ENCODE assay signal across 14 cellular contexts in the genomic region with DNA sequence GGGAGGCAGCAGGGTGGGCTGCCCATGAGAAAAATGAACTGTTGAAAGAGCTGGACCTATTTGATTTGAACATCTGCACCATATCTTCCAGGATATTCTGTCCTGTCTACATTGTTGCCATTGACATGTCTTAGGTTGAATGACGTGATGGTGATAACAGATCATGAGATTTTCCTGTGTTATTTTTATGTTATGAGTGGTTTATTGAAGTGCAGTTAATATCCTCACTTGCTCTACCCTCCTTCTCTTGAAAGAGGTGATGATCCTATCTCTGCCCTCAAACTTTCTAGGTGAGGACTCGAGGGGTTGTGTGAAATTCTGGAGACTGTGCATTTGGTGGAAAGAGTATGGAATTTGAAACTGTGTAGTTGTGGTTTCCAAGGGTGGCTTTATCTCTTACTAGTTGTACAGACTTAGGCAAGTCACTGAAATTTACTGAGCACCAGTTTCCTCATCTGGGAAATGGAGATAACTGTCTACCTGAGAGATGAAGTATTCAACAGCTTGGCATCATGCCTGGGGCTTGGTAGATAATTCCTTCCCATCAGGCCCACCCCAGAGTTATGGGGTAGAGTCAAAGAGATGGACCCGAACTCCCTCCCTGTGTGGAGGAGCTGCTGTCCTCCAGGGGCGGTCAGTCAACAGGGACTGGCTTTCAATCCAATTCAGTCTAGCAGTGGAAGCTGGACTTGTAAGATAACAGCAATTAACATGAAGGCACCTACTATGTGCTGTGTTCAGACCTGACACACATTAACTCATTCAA.
DNase-seq lines count a peak whose midpoint lies in the region; ATAC-seq and TF ChIP-seq lines count a peak whose summit lies in the region.
"Had no signal": no experiment of that assay in that cellular context is flagged by ENCODE, and none has a peak within 500 bp of the region (broad histone marks: within the 10 kb centered on the region; RNA-seq: fewer than 3 reads in every experiment).

No MANE protein-coding gene starts in this region.

- H3K27ac ChIP-seq in OCI-LY7 (ENCODE audit: low read depth, low read length, poor library complexity, severe bottlenecking) (no peak overlapping the region), fibroblast of lung (ENCODE audit: insufficient read depth, low read length) (peak overlapping the region; percentile 22), thymus (ENCODE audit: low read depth) (peak overlapping the region; percentile 68)
- H3K27ac ChIP-seq: upper lobe of right lung had no signal

- peaks cover 20% of the 10 kb centered on the region for H3K4me1 Mint-ChIP-seq in activated naive CD8-positive, alpha-beta T cell treated with anti-CD3 and anti-CD28 coated beads, Interleukin-2, amount 10 ng/mL, durations not matched to agents 7 days and 5 days
- H3K4me1 Mint-ChIP-seq in activated naive CD8-positive, alpha-beta T cell treated with anti-CD3 and anti-CD28 coated beads for 36 hours, result peaks cover 23% of the 10 kb centered on the region
- H3K4me1 Mint-ChIP-seq in stimulated activated memory B cell treated with anti-CD40 and anti-IgM and Interleukin-4, amounts not matched to agents 10 μg/mL and 1 μg/mL and 100 μg/mL, for 72 hours, result peaks cover 38% of the 10 kb centered on the region

- H3K27me3 ChIP-seq in fibroblast of lung (ENCODE audit: control insufficient read depth, insufficient read depth, low read length), result no peaks in the 10 kb centered on the region
- H3K27me3 ChIP-seq in thymus (ENCODE audit: control insufficient read depth, insufficient read depth), result no peaks in the 10 kb centered on the region
- H3K27me3 ChIP-seq: breast epithelium, upper lobe of right lung had no signal

- no peak for DNase-seq in activated naive CD8-positive, alpha-beta T cell treated with anti-CD3 and anti-CD28 coated beads, Interleukin-2, amount 10 ng/mL, durations not matched to agents 7 days and 5 days
- no peak for DNase-seq in activated naive CD8-positive, alpha-beta T cell treated with anti-CD3 and anti-CD28 coated beads for 36 hours
- DNase-seq in OCI-LY7 (ENCODE audit: low spot score) (no peak), fibroblast of lung (ENCODE audit: low read depth in 2 of 2) (no peak), NCI-H748 treated with DMSO at 0.1 percent for 48 hours (lab: John Stamatoyannopoulos, UW) (no peak), NCI-H2107 (lab: John Stamatoyannopoulos, UW) (no peak)
- DNase-seq: activated T-cell treated with anti-CD3 and anti-CD28 coated beads for 4 hours, midbrain, NCI-H2029, upper lobe of right lung had no signal

- H4K20me1 ChIP-seq in OCI-LY7 (ENCODE audit: insufficient read depth, low read length) (no peaks in the 10 kb centered on the region), fibroblast of lung (ENCODE audit: control insufficient read depth, extremely low read depth, insufficient read depth, low read length) (no peaks in the 10 kb centered on the region)

- BruUV-seq in OCI-LY7 (replicated peaks; lab: Mats Ljungman, UMichigan), result no TSS peak

- TF ChIP-seq CTCF in OCI-LY7 (conservative IDR thresholded peaks at IDR 0.05; ENCODE audit: low read length) (no peak), fibroblast of lung (conservative IDR thresholded peaks at IDR 0.05 in 1 of 2, IDR thresholded peaks at IDR 0.05 in 1 of 2; ENCODE audit: low read depth in 1 of 2, low read length in 2 of 2) (no peak)

- 89% methylated on average over 4 of the region's 4 CpGs for WGBS in thymus

- no peak overlapping the region for H3K4me3 ChIP-seq in OCI-LY7 (ENCODE audit: low read depth, low read length, poor library complexity, severe bottlenecking)
- H3K4me3 ChIP-seq in fibroblast of lung (replicated peaks in 1 of 4; ENCODE audit: control extremely low read depth in 1 of 4, insufficient read depth in 1 of 4, low read depth in 3 of 4, low read length in 4 of 4), result no peak overlapping the region
- H3K4me3 ChIP-seq in thymus (ENCODE audit: low read length), result no peak overlapping the region
- H3K4me3 ChIP-seq: breast epithelium, GM23338, upper lobe of right lung had no signal

- no peaks in the 10 kb centered on the region for H3K9me3 ChIP-seq in OCI-LY7 (ENCODE audit: low read length)
- H3K9me3 ChIP-seq in fibroblast of lung (ENCODE audit: control insufficient read depth, insufficient read depth, low read depth, low read length), result no peaks in the 10 kb centered on the region
- no peaks in the 10 kb centered on the region for H3K9me3 ChIP-seq in thymus (ENCODE audit: control insufficient read depth)
- H3K9me3 ChIP-seq: breast epithelium, upper lobe of right lung had no signal

- intact Hi-C loops in OCI-LY7 (cut with micrococcal nuclease; ENCODE audit: unreplicated experiment), result no loop called here

- H3K36me3 Mint-ChIP-seq in activated naive CD8-positive, alpha-beta T cell treated with anti-CD3 and anti-CD28 coated beads, Interleukin-2, amount 10 ng/mL, durations not matched to agents 7 days and 5 days, result peaks cover 3% of the 10 kb centered on the region
- H3K36me3 Mint-ChIP-seq in activated naive CD8-positive, alpha-beta T cell treated with anti-CD3 and anti-CD28 coated beads for 36 hours, result no peaks in the 10 kb centered on the region
- H3K36me3 Mint-ChIP-seq in stimulated activated memory B cell treated with anti-CD40 and anti-IgM and Interleukin-4, amounts not matched to agents 10 μg/mL and 1 μg/mL and 100 μg/mL, for 72 hours, result no peaks in the 10 kb centered on the region

- CTCF ChIA-PET in OCI-LY7 (lab: Charles Lee; ENCODE audit: unreplicated experiment), result no interaction called here

- H3K27ac Mint-ChIP-seq in activated naive CD8-positive, alpha-beta T cell treated with anti-CD3 and anti-CD28 coated beads, Interleukin-2, amount 10 ng/mL, durations not matched to agents 7 days and 5 days, result peak overlapping the region; percentile 69
- H3K27ac Mint-ChIP-seq in activated naive CD8-positive, alpha-beta T cell treated with anti-CD3 and anti-CD28 coated beads for 36 hours, result no peak overlapping the region
- no peak overlapping the region for H3K27ac Mint-ChIP-seq in stimulated activated memory B cell treated with anti-CD40 and anti-IgM and Interleukin-4, amounts not matched to agents 10 μg/mL and 1 μg/mL and 100 μg/mL, for 72 hours
- H3K27ac Mint-ChIP-seq: GM23338 had no signal

- ATAC-seq in activated naive CD8-positive, alpha-beta T cell treated with anti-CD3 and anti-CD28 coated beads, Interleukin-2, amount 10 ng/mL, durations not matched to agents 7 days and 5 days (ENCODE audit: low read depth), result peak; percentile 18
- ATAC-seq in stimulated activated memory B cell treated with anti-CD40 and anti-IgM and Interleukin-4, amounts not matched to agents 10 μg/mL and 1 μg/mL and 100 μg/mL, for 72 hours, result no peak
- ATAC-seq: GM23338 had no signal

- peaks cover 2% of the 10 kb centered on the region for H3K9me3 Mint-ChIP-seq in activated naive CD8-positive, alpha-beta T cell treated with anti-CD3 and anti-CD28 coated beads, Interleukin-2, amount 10 ng/mL, durations not matched to agents 7 days and 5 days
- H3K9me3 Mint-ChIP-seq in activated naive CD8-positive, alpha-beta T cell treated with anti-CD3 and anti-CD28 coated beads for 36 hours, result no peaks in the 10 kb centered on the region
- H3K9me3 Mint-ChIP-seq in stimulated activated memory B cell treated with anti-CD40 and anti-IgM and Interleukin-4, amounts not matched to agents 10 μg/mL and 1 μg/mL and 100 μg/mL, for 72 hours, result no peaks in the 10 kb centered on the region
- H3K9me3 Mint-ChIP-seq: GM23338 had no signal

- H3K27me3 Mint-ChIP-seq in activated naive CD8-positive, alpha-beta T cell treated with anti-CD3 and anti-CD28 coated beads, Interleukin-2, amount 10 ng/mL, durations not matched to agents 7 days and 5 days, result no peaks in the 10 kb centered on the region
- H3K27me3 Mint-ChIP-seq in activated naive CD8-positive, alpha-beta T cell treated with anti-CD3 and anti-CD28 coated beads for 36 hours, result no peaks in the 10 kb centered on the region
- H3K27me3 Mint-ChIP-seq in stimulated activated memory B cell treated with anti-CD40 and anti-IgM and Interleukin-4, amounts not matched to agents 10 μg/mL and 1 μg/mL and 100 μg/mL, for 72 hours, result no peaks in the 10 kb centered on the region

- H2AFZ ChIP-seq in OCI-LY7 (ENCODE audit: low read length) (peak overlapping the region; percentile 81), fibroblast of lung (ENCODE audit: low read length) (no peak overlapping the region)
- H2AFZ ChIP-seq: GM23338 had no signal

- H3K9ac ChIP-seq in fibroblast of lung (ENCODE audit: insufficient read depth, low read length), result no peak overlapping the region

- no peaks in the 10 kb centered on the region for H3K9me2 ChIP-seq in OCI-LY7 (ENCODE audit: insufficient read depth, low read length)

- peak overlapping the region; percentile 23 for H3K4me3 Mint-ChIP-seq in activated naive CD8-positive, alpha-beta T cell treated with anti-CD3 and anti-CD28 coated beads, Interleukin-2, amount 10 ng/mL, durations not matched to agents 7 days and 5 days
- no peak overlapping the region for H3K4me3 Mint-ChIP-seq in activated naive CD8-positive, alpha-beta T cell treated with anti-CD3 and anti-CD28 coated beads for 36 hours
- H3K4me3 Mint-ChIP-seq in stimulated activated memory B cell treated with anti-CD40 and anti-IgM and Interleukin-4, amounts not matched to agents 10 μg/mL and 1 μg/mL and 100 μg/mL, for 72 hours, result no peak overlapping the region
- H3K4me3 Mint-ChIP-seq: GM23338 had no signal

- H3K4me1 ChIP-seq in OCI-LY7 (ENCODE audit: insufficient read depth, low read length, poor library complexity, severe bottlenecking) (peaks cover 17% of the 10 kb centered on the region), fibroblast of lung (ENCODE audit: control insufficient read depth, extremely low read depth, insufficient read depth, low read length) (peaks cover 13% of the 10 kb centered on the region), thymus (ENCODE audit: control insufficient read depth, insufficient read depth, low read length) (peaks cover 15% of the 10 kb centered on the region)

- no peaks in the 10 kb centered on the region for H3K79me2 ChIP-seq in OCI-LY7 (ENCODE audit: insufficient read depth, low read depth, low read length)
- no peaks in the 10 kb centered on the region for H3K79me2 ChIP-seq in fibroblast of lung (ENCODE audit: control insufficient read depth, insufficient read depth, low read length)

- H3K36me3 ChIP-seq in OCI-LY7 (ENCODE audit: insufficient read depth, low read length), result no peaks in the 10 kb centered on the region
- H3K36me3 ChIP-seq in fibroblast of lung (ENCODE audit: control insufficient read depth, insufficient read depth, low read length), result no peaks in the 10 kb centered on the region
- H3K36me3 ChIP-seq in thymus (ENCODE audit: control insufficient read depth, insufficient read depth), result no peaks in the 10 kb centered on the region
- H3K36me3 ChIP-seq: breast epithelium, upper lobe of right lung had no signal

- H3K4me2 ChIP-seq in OCI-LY7 (ENCODE audit: low read length) (peak overlapping the region; percentile 50; the same call in 1 of the 2 replicates), fibroblast of lung (ENCODE audit: extremely low read depth, insufficient read depth, low read length) (no peak overlapping the region)
- H3K4me2 ChIP-seq: GM23338 had no signal

- POLR2A ChIA-PET in activated naive CD8-positive, alpha-beta T cell treated with anti-CD3 and anti-CD28 coated beads, Interleukin-2, amount 10 ng/mL, durations not matched to agents 7 days and 5 days (lab: Charles Lee), result no interaction called here
- POLR2A ChIA-PET in OCI-LY7 (lab: Charles Lee), result interaction anchor here (0.5 kb wide), 1 partner anchor 504 kb away, joined by 3 read pairs; no protein-coding TSS in a partner anchor
